Comparison of ENCODE assay signal across 2 cellular contexts in the genomic region with DNA sequence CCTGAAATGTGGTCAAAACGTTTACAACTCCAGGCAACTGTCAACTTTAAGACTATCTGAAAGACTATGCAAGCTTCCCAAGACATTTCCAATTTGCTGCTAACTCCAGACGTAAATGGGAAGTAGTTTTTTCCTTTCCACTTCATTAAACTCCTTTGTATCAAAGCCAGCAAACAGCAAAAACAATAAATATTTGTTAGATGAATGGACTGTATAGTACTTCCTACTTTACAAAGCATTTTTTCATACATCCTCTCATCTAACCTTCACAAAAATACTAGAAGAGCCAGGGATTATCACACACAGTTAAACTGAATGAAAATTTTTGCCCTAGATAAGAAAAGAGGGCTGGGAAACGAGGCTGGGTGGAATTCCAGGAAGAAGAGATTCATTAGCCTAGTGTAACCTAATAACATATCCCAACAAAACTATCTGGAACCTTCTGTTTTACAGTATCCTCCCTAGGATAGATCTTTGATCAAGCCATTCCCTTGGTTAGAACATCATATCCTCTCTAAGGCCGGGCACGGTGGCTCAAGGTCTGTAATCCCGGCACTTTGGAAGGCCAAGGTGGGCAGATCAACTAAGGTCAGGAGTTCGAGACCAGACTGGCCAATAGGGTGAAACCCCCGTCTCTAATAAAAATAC.
TF ChIP-seq lines count a peak whose summit lies in the region.

No MANE protein-coding gene starts in this region.

TF ChIP-seq in SK-N-SH, 30 proteins besides CTCF, POLR2A, EP300 and RAD21:
- TF ChIP-seq, protein P1, sequence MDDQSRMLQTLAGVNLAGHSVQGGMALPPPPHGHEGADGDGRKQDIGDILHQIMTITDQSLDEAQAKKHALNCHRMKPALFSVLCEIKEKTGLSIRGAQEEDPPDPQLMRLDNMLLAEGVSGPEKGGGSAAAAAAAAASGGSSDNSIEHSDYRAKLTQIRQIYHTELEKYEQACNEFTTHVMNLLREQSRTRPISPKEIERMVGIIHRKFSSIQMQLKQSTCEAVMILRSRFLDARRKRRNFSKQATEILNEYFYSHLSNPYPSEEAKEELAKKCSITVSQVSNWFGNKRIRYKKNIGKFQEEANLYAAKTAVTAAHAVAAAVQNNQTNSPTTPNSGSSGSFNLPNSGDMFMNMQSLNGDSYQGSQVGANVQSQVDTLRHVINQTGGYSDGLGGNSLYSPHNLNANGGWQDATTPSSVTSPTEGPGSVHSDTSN (IDR thresholded peaks at IDR 0.05) = no peak
- TF ChIP-seq JUND (IDR thresholded peaks at IDR 0.05) (no peak), CHD2 (IDR thresholded peaks at IDR 0.05; ENCODE audit: low read length, partially characterized antibody) (no peak), GATA2 (CRISPR knock-in tag; IDR thresholded peaks at IDR 0.05) (no peak), TAF1 (IDR thresholded peaks at IDR 0.05; ENCODE audit: borderline replicate concordance, low read depth, low read length) (no peak), FOXJ3 (CRISPR knock-in tag; IDR thresholded peaks at IDR 0.05) (no peak), SIN3A (IDR thresholded peaks at IDR 0.05; ENCODE audit: borderline replicate concordance, low read depth, low read length) (no peak), NRF1 (IDR thresholded peaks at IDR 0.05; ENCODE audit: low read depth, low read length) (no peak), FOSL2 (IDR thresholded peaks at IDR 0.05; ENCODE audit: borderline replicate concordance, low read depth) (no peak)
- TF ChIP-seq, protein P2, sequence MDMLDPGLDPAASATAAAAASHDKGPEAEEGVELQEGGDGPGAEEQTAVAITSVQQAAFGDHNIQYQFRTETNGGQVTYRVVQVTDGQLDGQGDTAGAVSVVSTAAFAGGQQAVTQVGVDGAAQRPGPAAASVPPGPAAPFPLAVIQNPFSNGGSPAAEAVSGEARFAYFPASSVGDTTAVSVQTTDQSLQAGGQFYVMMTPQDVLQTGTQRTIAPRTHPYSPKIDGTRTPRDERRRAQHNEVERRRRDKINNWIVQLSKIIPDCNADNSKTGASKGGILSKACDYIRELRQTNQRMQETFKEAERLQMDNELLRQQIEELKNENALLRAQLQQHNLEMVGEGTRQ (IDR thresholded peaks at IDR 0.05; ENCODE audit: borderline replicate concordance, low read depth, low read length) = no peak
- TF ChIP-seq, protein P3, sequence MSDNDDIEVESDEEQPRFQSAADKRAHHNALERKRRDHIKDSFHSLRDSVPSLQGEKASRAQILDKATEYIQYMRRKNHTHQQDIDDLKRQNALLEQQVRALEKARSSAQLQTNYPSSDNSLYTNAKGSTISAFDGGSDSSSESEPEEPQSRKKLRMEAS (IDR thresholded peaks at IDR 0.05; ENCODE audit: low read depth) = no peak
TF ChIP-seq in SK-N-SH: peak in this region for 0.

TF ChIP-seq in endothelial cell of umbilical vein, 7 proteins besides CTCF, POLR2A, EP300 and RAD21:
- TF ChIP-seq EZH2 (IDR thresholded peaks at IDR 0.05; ENCODE audit: borderline replicate concordance, low read depth, low read length, severe bottlenecking) (no peak), FOS (IDR thresholded peaks at IDR 0.05; ENCODE audit: borderline replicate concordance, insufficient read depth, low read length) (no peak), POLR2AphosphoS5 (IDR thresholded peaks at IDR 0.05; ENCODE audit: insufficient read depth, low read depth, low read length) (no peak), GATA2 (IDR thresholded peaks at IDR 0.05; ENCODE audit: insufficient read depth, insufficient read length, low read depth, low read length) (no peak), JUN (IDR thresholded peaks at IDR 0.05; ENCODE audit: borderline replicate concordance, insufficient read depth, insufficient read length, low read depth) (no peak), MYC (IDR thresholded peaks at IDR 0.05; ENCODE audit: low read depth, low read length) (no peak)
- TF ChIP-seq, protein P3 (IDR thresholded peaks at IDR 0.05; ENCODE audit: insufficient read depth, insufficient read length) = no peak
